Comparison of ENCODE assay signal across 16 cellular contexts in genomic region chr18:58989184-58989759, GRCh38.
"Had no signal": no experiment of that assay in that cellular context is flagged by ENCODE, and none has a peak within 500 bp of the region (broad histone marks: within the 10 kb centered on the region; RNA-seq: fewer than 3 reads in every experiment).

No MANE protein-coding gene starts in this region.

- H3K36me3 ChIP-seq: neutrophil, ovary had no signal

- H3K4me3 Mint-ChIP-seq: naive thymus-derived CD8-positive, alpha-beta T cell; stimulated activated naive CD8-positive, alpha-beta T cell treated with anti-CD3 and anti-CD28 coated beads, Interleukin-15, Interleukin-2, amounts not matched to agents 100 ng/mL and 50 ng/mL, for 24 hours had no signal

- H3K9me3 ChIP-seq: neutrophil, ovary had no signal

- H3K4me1 Mint-ChIP-seq: naive thymus-derived CD8-positive, alpha-beta T cell had no signal

- DNase-seq: cortex of kidney; dorsolateral prefrontal cortex; effector CD8-positive, alpha-beta T cell; foreskin melanocyte; heart right ventricle; hypothalamus; kidney glomerular epithelial cell; mesendoderm; naive thymus-derived CD8-positive, alpha-beta T cell; ovary; right cardiac atrium; stimulated activated CD4-positive, alpha-beta T cell treated with anti-CD3 and anti-CD28 coated beads, Interleukin-2, amount 100 ng/mL, for 48 hours; trophoblast cell had no signal

- H3K27ac Mint-ChIP-seq: naive thymus-derived CD8-positive, alpha-beta T cell; stimulated activated naive CD8-positive, alpha-beta T cell treated with anti-CD3 and anti-CD28 coated beads, Interleukin-15, Interleukin-2, amounts not matched to agents 100 ng/mL and 50 ng/mL, for 24 hours had no signal

- H3K4me3 ChIP-seq: dorsolateral prefrontal cortex, heart right ventricle, ovary, smooth muscle cell had no signal

- ATAC-seq: heart right ventricle; naive thymus-derived CD8-positive, alpha-beta T cell; right cardiac atrium had no signal

- H3K27ac ChIP-seq: dorsolateral prefrontal cortex, neutrophil, ovary had no signal

- H3K27me3 ChIP-seq: dorsolateral prefrontal cortex, heart right ventricle, neutrophil, ovary had no signal
